In genomic region chr3:121749276-121750086, GRCh38 we compare ENCODE assay signal across 9 cellular contexts. TPM values are rescaled to one million over a fixed set of nuclear protein-coding genes. Genes with fewer than 3 reads are reported as not detected.
DNase-seq lines count a peak whose midpoint lies in the region; ATAC-seq, FAIRE-seq and TF ChIP-seq lines count a peak whose summit lies in the region.
"Had no signal": no experiment of that assay in that cellular context is flagged by ENCODE, and none has a peak within 500 bp of the region (broad histone marks: within the 10 kb centered on the region; RNA-seq: fewer than 3 reads in every experiment).

Gene GOLGB1, minus strand, starts transcription at chr3:121749741. Its CDS starts 18,770 bp downstream, at chr3:121730971.

- no peaks in the 10 kb centered on the region for H3K9me3 Mint-ChIP-seq in activated CD4-positive, alpha-beta T cell treated with anti-CD3 and anti-CD28 coated beads for 36 hours (ENCODE audit: low read depth)
- H3K9me3 Mint-ChIP-seq: stimulated activated naive CD8-positive, alpha-beta T cell treated with anti-CD3 and anti-CD28 coated beads, Interleukin-15, Interleukin-2, amounts not matched to agents 100 ng/mL and 50 ng/mL, for 24 hours had no signal

- DNase-seq in BJ (ENCODE audit: low read depth): peak; percentile 99
- DNase-seq in GM19240 (ENCODE audit: insufficient read length, low spot score): peak; percentile 89
- peak; percentile 100 for DNase-seq in NCI-H524 (lab: John Stamatoyannopoulos, UW)
- DNase-seq in activated CD4-positive, alpha-beta T cell treated with anti-CD3 and anti-CD28 coated beads for 36 hours: peak; percentile 96
- peak; percentile 100 for DNase-seq in kidney tubule cell (ENCODE audit: low spot score)
- peak; percentile 69 to 86 (median 84) for DNase-seq in stimulated activated CD4-positive, alpha-beta T cell treated with anti-CD3 and anti-CD28 coated beads, Interleukin-1b, Interleukin-23, amount 100 ng/mL, for 24 hours (ENCODE audit: low read depth in 4 of 4, low spot score in 1 of 4)

- H3K4me3 Mint-ChIP-seq in activated CD4-positive, alpha-beta T cell treated with anti-CD3 and anti-CD28 coated beads for 36 hours: no peak within 1 kb of the TSS
- H3K4me3 Mint-ChIP-seq: stimulated activated naive CD8-positive, alpha-beta T cell treated with anti-CD3 and anti-CD28 coated beads, Interleukin-15, Interleukin-2, amounts not matched to agents 100 ng/mL and 50 ng/mL, for 24 hours had no signal

- peak; percentile 97 for ATAC-seq in HG03457 (IDR thresholded peaks at IDR 0.05; ENCODE audit: unreplicated experiment)
- ATAC-seq in activated CD4-positive, alpha-beta T cell treated with anti-CD3 and anti-CD28 coated beads for 36 hours: peak; percentile 98

- intact Hi-C loops in activated CD4-positive, alpha-beta T cell treated with anti-CD3 and anti-CD28 coated beads for 36 hours (cut with DNase I, micrococcal nuclease): loop anchor here (1.0 to 10.0 kb wide), 6 partner anchors 14 to 1655 kb away; partner anchors contain the start of genes EAF2 (in 2 of the 2), HCLS1 (in 2 of the 2), IQCB1 (in 2 of the 2) and GSK3B (in 1 of the 2)

- FAIRE-seq in colon (lab: Jason Lieb, UNC): peak; percentile 95

- H3K36me3 ChIP-seq in BJ (ENCODE audit: control insufficient read depth, insufficient read depth, low read length): no peaks in the 10 kb centered on the region

- TF ChIP-seq CTCF in BJ (IDR thresholded peaks at IDR 0.05; ENCODE audit: insufficient read depth, low read depth, low read length): no peak

- H3K4me3 ChIP-seq in BJ (ENCODE audit: low read depth, low read length): peak within 1 kb of the TSS; percentile 81

- H3K27me3 Mint-ChIP-seq in activated CD4-positive, alpha-beta T cell treated with anti-CD3 and anti-CD28 coated beads for 36 hours: no peaks in the 10 kb centered on the region

- H3K36me3 Mint-ChIP-seq in activated CD4-positive, alpha-beta T cell treated with anti-CD3 and anti-CD28 coated beads for 36 hours (ENCODE audit: low read depth): no peaks in the 10 kb centered on the region

- H3K27ac Mint-ChIP-seq in activated CD4-positive, alpha-beta T cell treated with anti-CD3 and anti-CD28 coated beads for 36 hours: peak within 1 kb of the TSS; percentile 60
- H3K27ac Mint-ChIP-seq: stimulated activated naive CD8-positive, alpha-beta T cell treated with anti-CD3 and anti-CD28 coated beads, Interleukin-15, Interleukin-2, amounts not matched to agents 100 ng/mL and 50 ng/mL, for 24 hours had no signal

- H3K27me3 ChIP-seq in BJ (ENCODE audit: control insufficient read depth, insufficient read depth, low read length): no peaks in the 10 kb centered on the region

- peaks cover 10% of the 10 kb centered on the region for H3K4me1 Mint-ChIP-seq in activated CD4-positive, alpha-beta T cell treated with anti-CD3 and anti-CD28 coated beads for 36 hours

- CTCF ChIA-PET in BJ (lab: Yijun Ruan, JAX): interaction anchor here (1.2 kb wide), 1 partner anchor 225 kb away, joined by 3 read pairs; no protein-coding TSS in a partner anchor
- CTCF ChIA-PET in activated CD4-positive, alpha-beta T cell treated with anti-CD3 and anti-CD28 coated beads for 36 hours (lab: Charles Lee): interaction anchor here (1.0 kb wide), 1 partner anchor 203 kb away, joined by 4 read pairs; no protein-coding TSS in a partner anchor

- POLR2A ChIA-PET in BJ (lab: Charles Lee): no interaction called here
- POLR2A ChIA-PET in activated CD4-positive, alpha-beta T cell treated with anti-CD3 and anti-CD28 coated beads for 36 hours (lab: Charles Lee): interaction anchor here (0.5 kb wide), 1 partner anchor 110 kb away, joined by 3 read pairs; no protein-coding TSS in a partner anchor

RNA-seq across cellular contexts. Expression of gene GOLGB1, which starts in this region (rescaled TPM):
- polyA plus RNA-seq in BJ (2011; rRNA removed): 17.3 and 21.7 TPM in 2 replicates
- 12.3 and 23.8 TPM in 2 replicates for polyA minus RNA-seq in BJ (2011; rRNA and poly(A)+ RNA removed)
- 10 to 100 TPM; 19.0 to 19.5 TPM for total RNA-seq in activated CD4-positive, alpha-beta T cell treated with anti-CD3 and anti-CD28 coated beads for 36 hours

Comparison
In these comparisons a context has a peak if more than half of its experiments do, and no peak if none do; other contexts are left out.
1. Peak in every context shown above with its lines: DNase-seq, ATAC-seq and H3K4me3 ChIP-seq.